In the genomic region with DNA sequence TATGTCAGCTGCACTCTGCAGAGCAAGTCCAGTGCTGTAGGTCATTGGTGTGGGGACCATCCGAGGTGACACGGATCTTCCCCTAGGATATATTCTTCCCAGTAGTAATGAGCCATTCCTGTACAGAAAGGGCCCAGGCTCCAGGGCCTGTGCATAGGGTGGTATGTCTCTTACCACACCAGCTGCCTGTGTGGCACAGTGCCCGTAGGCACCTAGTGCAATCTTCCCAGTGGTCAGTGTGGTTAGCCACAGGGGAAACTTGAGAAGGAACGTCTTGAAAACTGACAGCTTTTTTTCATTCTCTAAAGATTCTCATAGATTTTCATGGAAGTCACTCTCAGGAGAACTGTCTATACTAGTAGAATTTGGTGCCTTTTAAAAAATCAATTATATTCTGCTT, we compare ENCODE assay signal across 1 cellular context.
TF ChIP-seq lines count a peak whose summit lies in the region.

No MANE protein-coding gene starts in this region.

TF ChIP-seq in HEK293, 187 proteins besides CTCF, POLR2A, EP300 and RAD21 (continued from another document):
- no peak for TF ChIP-seq ZNF398 (tag by site-specific recombination; IDR thresholded peaks at IDR 0.05)
- TF ChIP-seq ELK4 (IDR thresholded peaks at IDR 0.05; ENCODE audit: borderline replicate concordance, low read depth, low read length) = no peak
- no peak for TF ChIP-seq ZNF514 (tag by site-specific recombination; IDR thresholded peaks at IDR 0.05)
- no peak for TF ChIP-seq ZNF837 (tag by site-specific recombination; IDR thresholded peaks at IDR 0.05)
TF ChIP-seq in HEK293: peak in this region for 1.
